ENCODE assay signal across 8 cellular contexts in the genomic region with DNA sequence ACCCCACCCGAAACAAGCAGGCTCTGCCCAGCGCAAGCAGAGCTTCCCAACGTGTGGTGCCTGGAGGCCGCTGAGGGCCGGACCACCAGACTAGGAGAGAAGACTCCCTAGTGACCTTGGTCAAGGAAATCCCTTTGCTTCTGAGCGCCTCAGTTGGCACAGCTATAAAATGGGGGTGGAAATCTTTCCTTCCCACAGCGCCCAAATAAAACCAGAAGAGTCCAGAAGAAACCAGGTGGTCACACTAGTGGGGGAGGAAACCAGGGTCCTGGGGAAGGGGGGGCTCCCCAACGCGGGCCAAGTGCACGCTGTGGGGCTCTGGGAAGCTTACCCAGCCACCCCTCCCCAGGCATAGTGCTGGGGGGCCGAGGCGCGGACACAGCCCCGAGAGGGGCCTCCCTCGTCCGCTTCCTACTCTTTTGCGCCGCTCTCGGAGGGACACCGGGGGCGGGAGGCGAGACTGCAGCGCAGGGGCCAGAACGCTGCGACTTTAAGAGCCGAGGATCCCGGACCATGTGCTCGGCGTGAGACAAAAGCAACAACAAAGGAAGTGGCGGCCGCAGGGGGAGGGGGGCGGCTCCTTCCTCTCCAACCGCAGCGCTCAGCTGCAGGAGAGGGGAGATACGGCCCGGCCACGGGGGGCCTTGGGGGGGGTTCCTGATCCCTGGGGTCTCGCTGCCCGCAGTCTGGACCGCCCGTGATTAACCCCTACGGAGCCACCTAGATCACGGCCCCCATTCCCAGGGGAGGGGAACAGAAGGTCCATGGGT.
DNase-seq lines count a peak whose midpoint lies in the region; ATAC-seq and TF ChIP-seq lines count a peak whose summit lies in the region.

No MANE protein-coding gene starts in this region.

- peaks cover 24% of the 10 kb centered on the region for H3K4me1 ChIP-seq in Loucy (ENCODE audit: insufficient read depth, low read length, poor library complexity, severe bottlenecking)
- H3K4me1 ChIP-seq in rectal smooth muscle tissue (ENCODE audit: control insufficient read depth, insufficient read depth, low read length): peaks cover 30% of the 10 kb centered on the region

- in situ Hi-C loops in GM18951 (cut with MboI; ENCODE audit: low sequenced_read_pairs, unreplicated experiment) (no loop called here), astrocyte of the cerebellum (cut with HindIII; ENCODE audit: low sequenced_read_pairs) (no loop called here)

- no peak overlapping the region for H2AFZ ChIP-seq in Loucy (ENCODE audit: low read length)

- peak overlapping the region; percentile 92 for H3K4me2 ChIP-seq in Loucy (ENCODE audit: low read depth, low read length, poor library complexity, severe bottlenecking)

- ATAC-seq in HG02763 (IDR thresholded peaks at IDR 0.05; ENCODE audit: unreplicated experiment): no peak

- H3K36me3 ChIP-seq in Loucy (ENCODE audit: insufficient read depth, low read length) (peaks cover 5% of the 10 kb centered on the region; the same call in 1 of the 2 replicates), rectal smooth muscle tissue (ENCODE audit: control insufficient read depth, insufficient read depth, low read length) (no peaks in the 10 kb centered on the region)

- DNase-seq in AG08395 (ENCODE audit: low spot score) (peak; percentile 78), T-helper 22 cell (ENCODE audit: low read depth) (peak; percentile 81), astrocyte of the cerebellum (ENCODE audit: low read depth) (peak; percentile 62), hippocampal formation (lab: John Stamatoyannopoulos, UW) (peak; percentile 57 to 73)

- peaks cover 6% of the 10 kb centered on the region for H3K27me3 ChIP-seq in Loucy (ENCODE audit: insufficient read depth, low read length, poor library complexity, severe bottlenecking)
- no peaks in the 10 kb centered on the region for H3K27me3 ChIP-seq in rectal smooth muscle tissue (ENCODE audit: control insufficient read depth, insufficient read depth, low read length)

- TF ChIP-seq CTCF in Loucy (conservative IDR thresholded peaks at IDR 0.05; ENCODE audit: low read length) (no peak), astrocyte of the cerebellum (IDR thresholded peaks at IDR 0.05; ENCODE audit: low read depth, low read length, missing control alignments) (no peak)

- peaks cover 55% of the 10 kb centered on the region for H3K79me2 ChIP-seq in Loucy (ENCODE audit: insufficient read depth, low read length)

- peaks cover 20% of the 10 kb centered on the region for H4K20me1 ChIP-seq in Loucy (ENCODE audit: insufficient read depth, low read length, poor library complexity, severe bottlenecking)

- TF ChIP-seq POLR2A in GM18951 (IDR thresholded peaks at IDR 0.05; ENCODE audit: extremely low read depth, insufficient read depth, insufficient read length): peak; percentile 43

- no peaks in the 10 kb centered on the region; the same call in 1 of the 2 replicates for H3F3A ChIP-seq in Loucy (ENCODE audit: low read depth)

- no peaks in the 10 kb centered on the region for H3K9me3 ChIP-seq in Loucy (ENCODE audit: insufficient read depth, low read depth, low read length)

- H3K4me3 ChIP-seq in Loucy (ENCODE audit: low read length, poor library complexity, severe bottlenecking) (peak overlapping the region; percentile 85), astrocyte of the cerebellum (ENCODE audit: low read depth, low read length) (peak overlapping the region; percentile 97), rectal smooth muscle tissue (ENCODE audit: low read length) (peak overlapping the region; percentile 85)

- H3K27ac ChIP-seq in rectal smooth muscle tissue (ENCODE audit: low read depth, low read length): peak overlapping the region; percentile 99

- no peaks in the 10 kb centered on the region for H3K9me2 ChIP-seq in Loucy (replicated peaks; ENCODE audit: low read depth, low read length)

- H3K9ac ChIP-seq in Loucy (ENCODE audit: low read depth, low read length, poor library complexity, severe bottlenecking): peak overlapping the region; percentile 99
- peak overlapping the region; percentile 85 for H3K9ac ChIP-seq in rectal smooth muscle tissue (ENCODE audit: low read length)
